1 cellular context compared by ENCODE assay signal in the genomic region with DNA sequence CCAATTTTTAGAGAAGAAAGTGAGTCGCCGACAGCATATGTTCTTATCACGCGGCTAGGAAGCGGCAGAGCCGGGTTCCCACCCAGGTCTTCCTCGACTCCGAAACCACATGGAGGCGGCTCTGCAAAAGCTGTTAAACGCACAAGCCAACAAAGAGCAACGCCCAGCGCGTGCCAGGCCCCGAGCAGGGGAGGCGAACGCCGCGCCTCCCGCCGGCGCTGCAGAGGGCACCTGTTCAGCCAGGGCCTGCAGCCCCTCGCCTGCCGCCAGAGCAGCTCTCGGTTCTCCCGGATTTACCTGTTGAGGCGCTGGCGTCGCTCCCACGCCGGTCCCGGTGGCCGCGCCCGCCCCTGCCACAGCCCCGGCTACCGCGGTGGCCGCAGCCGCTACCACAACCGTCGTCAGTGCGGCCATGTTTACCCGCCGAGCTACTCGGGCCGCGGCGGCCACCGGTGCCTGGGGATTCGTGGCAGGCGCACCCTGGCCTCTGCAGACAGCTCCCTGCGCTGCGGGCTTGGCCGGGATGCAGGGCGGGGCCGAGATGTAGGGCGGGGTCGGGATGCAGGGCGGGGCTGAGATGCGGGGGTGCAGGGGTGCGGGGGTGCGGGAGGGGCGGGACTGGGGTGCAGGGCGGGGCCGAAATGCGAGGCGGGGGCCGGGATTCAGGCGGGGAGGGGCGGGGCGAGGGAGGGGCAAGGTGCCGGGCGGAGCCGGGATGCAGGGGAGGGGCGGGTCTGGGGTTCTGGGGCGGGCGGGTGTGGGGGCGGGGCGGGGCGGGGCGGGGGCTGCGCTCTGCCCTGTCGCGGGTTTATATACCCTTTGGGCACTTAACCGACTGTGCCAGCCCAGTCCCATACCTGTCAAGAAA.
TF ChIP-seq lines count a peak whose summit lies in the region.

A gene with protein sequence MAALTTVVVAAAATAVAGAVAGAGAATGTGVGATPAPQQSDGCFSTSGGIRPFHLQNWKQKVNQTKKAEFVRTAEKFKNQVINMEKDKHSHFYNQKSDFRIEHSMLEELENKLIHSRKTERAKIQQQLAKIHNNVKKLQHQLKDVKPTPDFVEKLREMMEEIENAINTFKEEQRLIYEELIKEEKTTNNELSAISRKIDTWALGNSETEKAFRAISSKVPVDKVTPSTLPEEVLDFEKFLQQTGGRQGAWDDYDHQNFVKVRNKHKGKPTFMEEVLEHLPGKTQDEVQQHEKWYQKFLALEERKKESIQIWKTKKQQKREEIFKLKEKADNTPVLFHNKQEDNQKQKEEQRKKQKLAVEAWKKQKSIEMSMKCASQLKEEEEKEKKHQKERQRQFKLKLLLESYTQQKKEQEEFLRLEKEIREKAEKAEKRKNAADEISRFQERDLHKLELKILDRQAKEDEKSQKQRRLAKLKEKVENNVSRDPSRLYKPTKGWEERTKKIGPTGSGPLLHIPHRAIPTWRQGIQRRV (minus strand): TSS at position 525 of the 868 bp plus-strand sequence. CDS start 111 bp downstream, at position 414.

TF ChIP-seq in HepG2, 621 proteins besides CTCF, POLR2A, EP300 and RAD21 (continued from another document and continues in another):
- TF ChIP-seq, protein P1, sequence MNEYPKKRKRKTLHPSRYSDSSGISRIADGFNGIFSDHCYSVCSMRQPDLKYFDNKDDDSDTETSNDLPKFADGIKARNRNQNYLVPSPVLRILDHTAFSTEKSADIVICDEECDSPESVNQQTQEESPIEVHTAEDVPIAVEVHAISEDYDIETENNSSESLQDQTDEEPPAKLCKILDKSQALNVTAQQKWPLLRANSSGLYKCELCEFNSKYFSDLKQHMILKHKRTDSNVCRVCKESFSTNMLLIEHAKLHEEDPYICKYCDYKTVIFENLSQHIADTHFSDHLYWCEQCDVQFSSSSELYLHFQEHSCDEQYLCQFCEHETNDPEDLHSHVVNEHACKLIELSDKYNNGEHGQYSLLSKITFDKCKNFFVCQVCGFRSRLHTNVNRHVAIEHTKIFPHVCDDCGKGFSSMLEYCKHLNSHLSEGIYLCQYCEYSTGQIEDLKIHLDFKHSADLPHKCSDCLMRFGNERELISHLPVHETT (CRISPR knock-in tag; conservative IDR thresholded peaks at IDR 0.05): peak; percentile 68; the same call in 1 of the 2 replicates
- TF ChIP-seq ZNF776 (CRISPR knock-in tag; IDR thresholded peaks at IDR 0.05): peak; percentile 71; the same call in 1 of the 2 replicates
- TF ChIP-seq ZNF777 (CRISPR knock-in tag; IDR thresholded peaks at IDR 0.05): peak; percentile 75
- TF ChIP-seq NRL (CRISPR knock-in tag; IDR thresholded peaks at IDR 0.05; ENCODE audit: borderline replicate concordance): peak; percentile 83; the same call in 1 of the 2 replicates
- peak; percentile 73 for TF ChIP-seq RBFOX2 (IDR thresholded peaks at IDR 0.05; ENCODE audit: low read depth, low read length)
- peak; percentile 14; the same call in 1 of the 2 replicates for TF ChIP-seq MED1 (CRISPR knock-in tag; IDR thresholded peaks at IDR 0.05)
- TF ChIP-seq, protein P2, sequence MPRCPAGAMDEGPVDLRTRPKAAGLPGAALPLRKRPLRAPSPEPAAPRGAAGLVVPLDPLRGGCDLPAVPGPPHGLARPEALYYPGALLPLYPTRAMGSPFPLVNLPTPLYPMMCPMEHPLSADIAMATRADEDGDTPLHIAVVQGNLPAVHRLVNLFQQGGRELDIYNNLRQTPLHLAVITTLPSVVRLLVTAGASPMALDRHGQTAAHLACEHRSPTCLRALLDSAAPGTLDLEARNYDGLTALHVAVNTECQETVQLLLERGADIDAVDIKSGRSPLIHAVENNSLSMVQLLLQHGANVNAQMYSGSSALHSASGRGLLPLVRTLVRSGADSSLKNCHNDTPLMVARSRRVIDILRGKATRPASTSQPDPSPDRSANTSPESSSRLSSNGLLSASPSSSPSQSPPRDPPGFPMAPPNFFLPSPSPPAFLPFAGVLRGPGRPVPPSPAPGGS (CRISPR knock-in tag; IDR thresholded peaks at IDR 0.05): 0 out of 2 replicates have a peak, but pooled peaks have one; percentile 56
- TF ChIP-seq ZNF800 (CRISPR knock-in tag; IDR thresholded peaks at IDR 0.05): no peak
- TF ChIP-seq, protein P3, sequence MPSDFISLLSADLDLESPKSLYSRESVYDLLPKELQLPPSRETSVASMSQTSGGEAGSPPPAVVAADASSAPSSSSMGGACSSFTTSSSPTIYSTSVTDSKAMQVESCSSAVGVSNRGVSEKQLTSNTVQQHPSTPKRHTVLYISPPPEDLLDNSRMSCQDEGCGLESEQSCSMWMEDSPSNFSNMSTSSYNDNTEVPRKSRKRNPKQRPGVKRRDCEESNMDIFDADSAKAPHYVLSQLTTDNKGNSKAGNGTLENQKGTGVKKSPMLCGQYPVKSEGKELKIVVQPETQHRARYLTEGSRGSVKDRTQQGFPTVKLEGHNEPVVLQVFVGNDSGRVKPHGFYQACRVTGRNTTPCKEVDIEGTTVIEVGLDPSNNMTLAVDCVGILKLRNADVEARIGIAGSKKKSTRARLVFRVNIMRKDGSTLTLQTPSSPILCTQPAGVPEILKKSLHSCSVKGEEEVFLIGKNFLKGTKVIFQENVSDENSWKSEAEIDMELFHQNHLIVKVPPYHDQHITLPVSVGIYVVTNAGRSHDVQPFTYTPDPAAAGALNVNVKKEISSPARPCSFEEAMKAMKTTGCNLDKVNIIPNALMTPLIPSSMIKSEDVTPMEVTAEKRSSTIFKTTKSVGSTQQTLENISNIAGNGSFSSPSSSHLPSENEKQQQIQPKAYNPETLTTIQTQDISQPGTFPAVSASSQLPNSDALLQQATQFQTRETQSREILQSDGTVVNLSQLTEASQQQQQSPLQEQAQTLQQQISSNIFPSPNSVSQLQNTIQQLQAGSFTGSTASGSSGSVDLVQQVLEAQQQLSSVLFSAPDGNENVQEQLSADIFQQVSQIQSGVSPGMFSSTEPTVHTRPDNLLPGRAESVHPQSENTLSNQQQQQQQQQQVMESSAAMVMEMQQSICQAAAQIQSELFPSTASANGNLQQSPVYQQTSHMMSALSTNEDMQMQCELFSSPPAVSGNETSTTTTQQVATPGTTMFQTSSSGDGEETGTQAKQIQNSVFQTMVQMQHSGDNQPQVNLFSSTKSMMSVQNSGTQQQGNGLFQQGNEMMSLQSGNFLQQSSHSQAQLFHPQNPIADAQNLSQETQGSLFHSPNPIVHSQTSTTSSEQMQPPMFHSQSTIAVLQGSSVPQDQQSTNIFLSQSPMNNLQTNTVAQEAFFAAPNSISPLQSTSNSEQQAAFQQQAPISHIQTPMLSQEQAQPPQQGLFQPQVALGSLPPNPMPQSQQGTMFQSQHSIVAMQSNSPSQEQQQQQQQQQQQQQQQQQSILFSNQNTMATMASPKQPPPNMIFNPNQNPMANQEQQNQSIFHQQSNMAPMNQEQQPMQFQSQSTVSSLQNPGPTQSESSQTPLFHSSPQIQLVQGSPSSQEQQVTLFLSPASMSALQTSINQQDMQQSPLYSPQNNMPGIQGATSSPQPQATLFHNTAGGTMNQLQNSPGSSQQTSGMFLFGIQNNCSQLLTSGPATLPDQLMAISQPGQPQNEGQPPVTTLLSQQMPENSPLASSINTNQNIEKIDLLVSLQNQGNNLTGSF (CRISPR knock-in tag; IDR thresholded peaks at IDR 0.05): peak; percentile 33; the same call in 1 of the 2 replicates
- peak; percentile 28; the same call in 1 of the 2 replicates for TF ChIP-seq POGZ (CRISPR knock-in tag; IDR thresholded peaks at IDR 0.05)
- TF ChIP-seq, protein P4, sequence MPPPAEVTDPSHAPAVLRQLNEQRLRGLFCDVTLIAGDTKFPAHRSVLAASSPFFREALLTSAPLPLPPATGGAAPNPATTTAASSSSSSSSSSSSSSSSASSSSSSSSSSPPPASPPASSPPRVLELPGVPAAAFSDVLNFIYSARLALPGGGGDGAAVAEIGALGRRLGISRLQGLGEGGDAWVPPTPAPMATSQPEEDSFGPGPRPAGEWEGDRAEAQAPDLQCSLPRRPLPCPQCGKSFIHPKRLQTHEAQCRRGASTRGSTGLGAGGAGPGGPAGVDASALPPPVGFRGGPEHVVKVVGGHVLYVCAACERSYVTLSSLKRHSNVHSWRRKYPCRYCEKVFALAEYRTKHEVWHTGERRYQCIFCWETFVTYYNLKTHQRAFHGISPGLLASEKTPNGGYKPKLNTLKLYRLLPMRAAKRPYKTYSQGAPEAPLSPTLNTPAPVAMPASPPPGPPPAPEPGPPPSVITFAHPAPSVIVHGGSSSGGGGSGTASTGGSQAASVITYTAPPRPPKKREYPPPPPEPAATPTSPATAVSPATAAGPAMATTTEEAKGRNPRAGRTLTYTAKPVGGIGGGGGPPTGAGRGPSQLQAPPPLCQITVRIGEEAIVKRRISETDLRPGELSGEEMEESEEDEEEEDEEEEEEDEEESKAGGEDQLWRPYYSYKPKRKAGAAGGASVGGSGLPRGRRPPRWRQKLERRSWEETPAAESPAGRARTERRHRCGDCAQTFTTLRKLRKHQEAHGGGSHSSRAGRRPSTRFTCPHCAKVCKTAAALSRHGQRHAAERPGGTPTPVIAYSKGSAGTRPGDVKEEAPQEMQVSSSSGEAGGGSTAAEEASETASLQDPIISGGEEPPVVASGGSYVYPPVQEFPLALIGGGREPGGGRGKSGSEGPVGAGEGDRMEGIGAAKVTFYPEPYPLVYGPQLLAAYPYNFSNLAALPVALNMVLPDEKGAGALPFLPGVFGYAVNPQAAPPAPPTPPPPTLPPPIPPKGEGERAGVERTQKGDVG (CRISPR knock-in tag; IDR thresholded peaks at IDR 0.05; ENCODE audit: borderline replicate concordance): no peak
- TF ChIP-seq ISL2 (CRISPR knock-in tag; IDR thresholded peaks at IDR 0.05): no peak
- TF ChIP-seq, protein P5, sequence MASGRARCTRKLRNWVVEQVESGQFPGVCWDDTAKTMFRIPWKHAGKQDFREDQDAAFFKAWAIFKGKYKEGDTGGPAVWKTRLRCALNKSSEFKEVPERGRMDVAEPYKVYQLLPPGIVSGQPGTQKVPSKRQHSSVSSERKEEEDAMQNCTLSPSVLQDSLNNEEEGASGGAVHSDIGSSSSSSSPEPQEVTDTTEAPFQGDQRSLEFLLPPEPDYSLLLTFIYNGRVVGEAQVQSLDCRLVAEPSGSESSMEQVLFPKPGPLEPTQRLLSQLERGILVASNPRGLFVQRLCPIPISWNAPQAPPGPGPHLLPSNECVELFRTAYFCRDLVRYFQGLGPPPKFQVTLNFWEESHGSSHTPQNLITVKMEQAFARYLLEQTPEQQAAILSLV (CRISPR knock-in tag; IDR thresholded peaks at IDR 0.05; ENCODE audit: borderline replicate concordance): peak; percentile 58; the same call in 1 of the 2 replicates
- 0 out of 2 replicates have a peak, but pooled peaks have one; percentile 29 for TF ChIP-seq SPEN (CRISPR knock-in tag; IDR thresholded peaks at IDR 0.05; ENCODE audit: low read depth)
- TF ChIP-seq RXRA (CRISPR knock-in tag; IDR thresholded peaks at IDR 0.05): peak; percentile 16; the same call in 1 of the 2 replicates
- TF ChIP-seq, protein P6, sequence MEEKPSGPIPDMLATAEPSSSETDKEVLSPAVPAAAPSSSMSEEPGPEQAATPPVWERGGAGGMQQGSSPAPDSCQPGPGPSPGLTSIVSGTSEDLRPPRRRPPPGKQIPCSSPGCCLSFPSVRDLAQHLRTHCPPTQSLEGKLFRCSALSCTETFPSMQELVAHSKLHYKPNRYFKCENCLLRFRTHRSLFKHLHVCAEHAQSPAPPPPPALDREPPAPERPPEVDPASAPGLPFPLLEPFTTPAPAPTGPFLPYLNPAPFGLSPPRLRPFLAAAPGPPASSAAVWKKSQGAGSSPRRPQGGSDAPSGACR (CRISPR knock-in tag; IDR thresholded peaks at IDR 0.05): 0 out of 2 replicates have a peak, but pooled peaks have one; percentile 54
- TF ChIP-seq, protein P7, sequence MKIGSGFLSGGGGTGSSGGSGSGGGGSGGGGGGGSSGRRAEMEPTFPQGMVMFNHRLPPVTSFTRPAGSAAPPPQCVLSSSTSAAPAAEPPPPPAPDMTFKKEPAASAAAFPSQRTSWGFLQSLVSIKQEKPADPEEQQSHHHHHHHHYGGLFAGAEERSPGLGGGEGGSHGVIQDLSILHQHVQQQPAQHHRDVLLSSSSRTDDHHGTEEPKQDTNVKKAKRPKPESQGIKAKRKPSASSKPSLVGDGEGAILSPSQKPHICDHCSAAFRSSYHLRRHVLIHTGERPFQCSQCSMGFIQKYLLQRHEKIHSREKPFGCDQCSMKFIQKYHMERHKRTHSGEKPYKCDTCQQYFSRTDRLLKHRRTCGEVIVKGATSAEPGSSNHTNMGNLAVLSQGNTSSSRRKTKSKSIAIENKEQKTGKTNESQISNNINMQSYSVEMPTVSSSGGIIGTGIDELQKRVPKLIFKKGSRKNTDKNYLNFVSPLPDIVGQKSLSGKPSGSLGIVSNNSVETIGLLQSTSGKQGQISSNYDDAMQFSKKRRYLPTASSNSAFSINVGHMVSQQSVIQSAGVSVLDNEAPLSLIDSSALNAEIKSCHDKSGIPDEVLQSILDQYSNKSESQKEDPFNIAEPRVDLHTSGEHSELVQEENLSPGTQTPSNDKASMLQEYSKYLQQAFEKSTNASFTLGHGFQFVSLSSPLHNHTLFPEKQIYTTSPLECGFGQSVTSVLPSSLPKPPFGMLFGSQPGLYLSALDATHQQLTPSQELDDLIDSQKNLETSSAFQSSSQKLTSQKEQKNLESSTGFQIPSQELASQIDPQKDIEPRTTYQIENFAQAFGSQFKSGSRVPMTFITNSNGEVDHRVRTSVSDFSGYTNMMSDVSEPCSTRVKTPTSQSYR (CRISPR knock-in tag; IDR thresholded peaks at IDR 0.05; ENCODE audit: borderline replicate concordance): no peak
- TF ChIP-seq HOXA3 (CRISPR knock-in tag; IDR thresholded peaks at IDR 0.05): 0 out of 2 replicates have a peak, but pooled peaks have one; percentile 32
- peak; percentile 85 for TF ChIP-seq ZFP91 (CRISPR knock-in tag; IDR thresholded peaks at IDR 0.05; ENCODE audit: borderline replicate concordance)
- 0 out of 2 replicates have a peak, but pooled peaks have one; percentile 79 for TF ChIP-seq NFIB (CRISPR knock-in tag; IDR thresholded peaks at IDR 0.05; ENCODE audit: borderline replicate concordance)
- TF ChIP-seq ZNF563 (CRISPR knock-in tag; IDR thresholded peaks at IDR 0.05): peak; percentile 59; the same call in 1 of the 2 replicates
- TF ChIP-seq HNRNPLL (IDR thresholded peaks at IDR 0.05; ENCODE audit: low read depth, low read length, poor library complexity, severe bottlenecking): peak; percentile 53
